ENCODE assay signal across 18 cellular contexts in genomic region chr9:124805186-124805585, GRCh38. TPM values are rescaled to one million over a fixed set of nuclear protein-coding genes. Genes with fewer than 3 reads are reported as not detected.
"Had no signal": no experiment of that assay in that cellular context is flagged by ENCODE, and none has a peak within 500 bp of the region (broad histone marks: within the 10 kb centered on the region; RNA-seq: fewer than 3 reads in every experiment).

No MANE protein-coding gene starts in this region.

- H3K4me2 ChIP-seq: neural progenitor cell had no signal

- H3K9ac ChIP-seq: neural progenitor cell had no signal

- H2AFZ ChIP-seq: neural progenitor cell had no signal

- H3K4me3 ChIP-seq: dorsolateral prefrontal cortex, esophagus squamous epithelium, heart right ventricle, left lung, neural progenitor cell, pancreas, tibial artery had no signal

- H3K9me3 Mint-ChIP-seq: activated T-cell treated with anti-CD3 and anti-CD28 coated beads, Interleukin-2, amount 50 U/mL, for 4 hours; neural progenitor cell had no signal

- H3K4me1 ChIP-seq: neural progenitor cell, tibial artery had no signal

- H3K9me3 ChIP-seq: esophagus squamous epithelium, heart right ventricle, left lung, pancreas, tibial artery had no signal

- ATAC-seq: activated T-cell treated with anti-CD3 and anti-CD28 coated beads, Interleukin-2, amount 50 U/mL, for 4 hours; heart right ventricle; left lung; pancreas had no signal

- DNase-seq: activated CD4-positive, alpha-beta T cell treated with anti-CD3 and anti-CD28 coated beads, Interleukin-2, amount 50 U/mL, for 48 hours; activated CD4-positive, CD25-positive, alpha-beta regulatory T cell treated with anti-CD3 and anti-CD28 coated beads, Interleukin-2, amount 50 U/mL, for 72 hours; activated gamma-delta T cell; activated T-cell treated with anti-CD3 and anti-CD28 coated beads, Interleukin-2, amount 50 U/mL, for 4 hours; dorsolateral prefrontal cortex; esophagus squamous epithelium; foreskin melanocyte; heart right ventricle; pancreas; small intestine; SW 1271; tibial artery had no signal

- H3K27ac Mint-ChIP-seq: activated naive CD8-positive, alpha-beta T cell; neural progenitor cell had no signal

- H3K4me3 Mint-ChIP-seq: activated naive CD8-positive, alpha-beta T cell; activated T-cell treated with anti-CD3 and anti-CD28 coated beads, Interleukin-2, amount 50 U/mL, for 4 hours; neural progenitor cell had no signal

- H3K36me3 ChIP-seq: left lung, neural progenitor cell, pancreas, tibial artery had no signal

- H3K27me3 ChIP-seq: dorsolateral prefrontal cortex, esophagus squamous epithelium, heart right ventricle, left lung, neural progenitor cell, pancreas had no signal

- H3K27ac ChIP-seq: dorsolateral prefrontal cortex, esophagus squamous epithelium, heart right ventricle, left lung, neural progenitor cell, pancreas, tibial artery had no signal

RNA-seq across cellular contexts. Expression of gene WDR38, which starts 48.1 kb away (rescaled TPM):
- total RNA-seq: activated T-cell treated with anti-CD3 and anti-CD28 coated beads, Interleukin-2, amount 50 U/mL, for 4 hours; chondrocyte; esophagus squamous epithelium; mesenteric fat pad; renal cortical epithelial cell had no signal
- polyA plus RNA-seq: pancreas, small intestine had no signal
